1 cellular context compared by ENCODE assay signal in genomic region chrX:79007540-79007939, GRCh38.
TF ChIP-seq lines count a peak whose summit lies in the region.
"Not testable (repeated sequence)": the region's sequence is repeated elsewhere in the genome, so short reads cannot be mapped to it uniquely, and the experiment has no call there.

No MANE protein-coding gene starts in this region.

- not testable (repeated sequence) for H3K4me1 ChIP-seq in HEK293 (ENCODE audit: control insufficient read depth, insufficient read depth, low read length)

- H3K27ac ChIP-seq in HEK293 (ENCODE audit: extremely low read depth, low read depth, low read length) = not testable (repeated sequence)

- TF ChIP-seq CTCF in HEK293 (tag by site-specific recombination; IDR thresholded peaks at IDR 0.05) = not testable (repeated sequence)

- not testable (repeated sequence) for H3K4me3 ChIP-seq in HEK293 (ENCODE audit: low read depth, low read length)

- CTCF ChIA-PET in HEK293 (lab: Yijun Ruan, JAX) = interaction anchor here (0.7 kb wide), 1 partner anchor 119 kb away, joined by 5 read pairs; no protein-coding TSS in a partner anchor

- not testable (repeated sequence) for H3K36me3 ChIP-seq in HEK293 (ENCODE audit: control insufficient read depth in 2 of 2, insufficient read depth in 1 of 2, low read length in 2 of 2)

- not testable (repeated sequence) for H3K9me3 ChIP-seq in HEK293 (ENCODE audit: control insufficient read depth, insufficient read depth, low read depth, low read length)

- POLR2A ChIA-PET in HEK293 (lab: Yijun Ruan, JAX) = not testable (repeated sequence)

TF ChIP-seq in HEK293, 187 proteins besides CTCF, POLR2A, EP300 and RAD21:
- 0 out of 2 replicates have a peak, but pooled peaks have one; percentile 84 for TF ChIP-seq ZNF280D (tag by site-specific recombination; IDR thresholded peaks at IDR 0.05)
- TF ChIP-seq ZNF146 (tag by site-specific recombination; IDR thresholded peaks at IDR 0.05) = peak; percentile 88
